Comparison of ENCODE assay signal across 1 cellular context in genomic region chr16:30997000-30997886, GRCh38.
TF ChIP-seq lines count a peak whose summit lies in the region.

No MANE protein-coding gene starts in this region.

TF ChIP-seq in K562, 482 proteins besides CTCF, POLR2A, EP300 and RAD21 (continued from another document and continues in another):
- peak; percentile 74 for TF ChIP-seq POLR2G (IDR thresholded peaks at IDR 0.05; ENCODE audit: low read depth, low read length)
- TF ChIP-seq AFF1 (IDR thresholded peaks at IDR 0.05; ENCODE audit: low read depth in 1 of 2, partially characterized antibody in 2 of 2) = peak in 1 of 2 experiments; percentile 56
- TF ChIP-seq, protein P1, sequence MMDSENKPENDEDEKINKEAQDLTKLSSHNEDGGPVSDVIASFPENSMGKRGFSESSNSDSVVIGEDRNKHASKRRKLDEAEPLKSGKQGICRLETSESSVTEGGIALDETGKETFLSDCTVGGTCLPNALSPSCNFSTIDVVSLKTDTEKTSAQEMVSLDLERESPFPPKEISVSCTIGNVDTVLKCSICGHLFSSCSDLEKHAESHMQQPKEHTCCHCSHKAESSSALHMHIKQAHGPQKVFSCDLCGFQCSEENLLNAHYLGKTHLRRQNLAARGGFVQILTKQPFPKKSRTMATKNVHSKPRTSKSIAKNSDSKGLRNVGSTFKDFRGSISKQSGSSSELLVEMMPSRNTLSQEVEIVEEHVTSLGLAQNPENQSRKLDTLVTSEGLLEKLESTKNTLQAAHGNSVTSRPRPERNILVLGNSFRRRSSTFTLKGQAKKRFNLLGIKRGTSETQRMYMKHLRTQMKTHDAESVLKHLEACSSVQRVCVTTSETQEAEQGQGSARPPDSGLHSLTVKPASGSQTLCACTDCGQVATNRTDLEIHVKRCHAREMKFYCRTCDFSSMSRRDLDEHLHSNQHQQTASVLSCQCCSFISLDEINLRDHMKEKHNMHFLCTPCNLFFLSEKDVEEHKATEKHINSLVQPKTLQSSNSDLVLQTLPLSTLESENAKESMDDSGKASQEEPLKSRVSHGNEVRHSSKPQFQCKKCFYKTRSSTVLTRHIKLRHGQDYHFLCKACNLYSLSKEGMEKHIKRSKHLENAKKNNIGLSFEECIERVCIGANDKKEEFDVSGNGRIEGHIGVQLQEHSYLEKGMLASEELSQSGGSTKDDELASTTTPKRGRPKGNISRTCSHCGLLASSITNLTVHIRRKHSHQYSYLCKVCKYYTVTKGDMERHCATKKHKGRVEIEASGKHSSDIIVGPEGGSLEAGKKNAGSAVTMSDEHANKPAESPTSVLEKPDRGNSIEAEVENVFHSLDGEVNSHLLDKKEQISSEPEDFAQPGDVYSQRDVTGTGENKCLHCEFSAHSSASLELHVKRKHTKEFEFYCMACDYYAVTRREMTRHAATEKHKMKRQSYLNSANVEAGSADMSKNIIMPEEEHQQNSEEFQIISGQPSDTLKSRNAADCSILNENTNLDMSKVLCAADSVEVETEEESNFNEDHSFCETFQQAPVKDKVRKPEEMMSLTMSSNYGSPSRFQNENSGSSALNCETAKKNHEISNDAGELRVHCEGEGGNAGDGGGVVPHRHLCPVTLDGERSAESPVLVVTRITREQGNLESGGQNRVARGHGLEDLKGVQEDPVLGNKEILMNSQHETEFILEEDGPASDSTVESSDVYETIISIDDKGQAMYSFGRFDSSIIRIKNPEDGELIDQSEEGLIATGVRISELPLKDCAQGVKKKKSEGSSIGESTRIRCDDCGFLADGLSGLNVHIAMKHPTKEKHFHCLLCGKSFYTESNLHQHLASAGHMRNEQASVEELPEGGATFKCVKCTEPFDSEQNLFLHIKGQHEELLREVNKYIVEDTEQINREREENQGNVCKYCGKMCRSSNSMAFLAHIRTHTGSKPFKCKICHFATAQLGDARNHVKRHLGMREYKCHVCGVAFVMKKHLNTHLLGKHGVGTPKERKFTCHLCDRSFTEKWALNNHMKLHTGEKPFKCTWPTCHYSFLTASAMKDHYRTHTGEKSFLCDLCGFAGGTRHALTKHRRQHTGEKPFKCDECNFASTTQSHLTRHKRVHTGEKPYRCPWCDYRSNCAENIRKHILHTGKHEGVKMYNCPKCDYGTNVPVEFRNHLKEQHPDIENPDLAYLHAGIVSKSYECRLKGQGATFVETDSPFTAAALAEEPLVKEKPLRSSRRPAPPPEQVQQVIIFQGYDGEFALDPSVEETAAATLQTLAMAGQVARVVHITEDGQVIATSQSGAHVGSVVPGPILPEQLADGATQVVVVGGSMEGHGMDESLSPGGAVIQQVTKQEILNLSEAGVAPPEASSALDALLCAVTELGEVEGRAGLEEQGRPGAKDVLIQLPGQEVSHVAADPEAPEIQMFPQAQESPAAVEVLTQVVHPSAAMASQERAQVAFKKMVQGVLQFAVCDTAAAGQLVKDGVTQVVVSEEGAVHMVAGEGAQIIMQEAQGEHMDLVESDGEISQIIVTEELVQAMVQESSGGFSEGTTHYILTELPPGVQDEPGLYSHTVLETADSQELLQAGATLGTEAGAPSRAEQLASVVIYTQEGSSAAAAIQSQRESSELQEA (IDR thresholded peaks at IDR 0.05; ENCODE audit: low read depth) = peak; percentile 85
- TF ChIP-seq TCFL5 (CRISPR knock-in tag; conservative IDR thresholded peaks at IDR 0.05) = no peak
- peak in 1 of 2 experiments; percentile 48; a peak in 1 of 4 replicates for TF ChIP-seq ARNT (IDR thresholded peaks at IDR 0.05)
- TF ChIP-seq, protein P2, sequence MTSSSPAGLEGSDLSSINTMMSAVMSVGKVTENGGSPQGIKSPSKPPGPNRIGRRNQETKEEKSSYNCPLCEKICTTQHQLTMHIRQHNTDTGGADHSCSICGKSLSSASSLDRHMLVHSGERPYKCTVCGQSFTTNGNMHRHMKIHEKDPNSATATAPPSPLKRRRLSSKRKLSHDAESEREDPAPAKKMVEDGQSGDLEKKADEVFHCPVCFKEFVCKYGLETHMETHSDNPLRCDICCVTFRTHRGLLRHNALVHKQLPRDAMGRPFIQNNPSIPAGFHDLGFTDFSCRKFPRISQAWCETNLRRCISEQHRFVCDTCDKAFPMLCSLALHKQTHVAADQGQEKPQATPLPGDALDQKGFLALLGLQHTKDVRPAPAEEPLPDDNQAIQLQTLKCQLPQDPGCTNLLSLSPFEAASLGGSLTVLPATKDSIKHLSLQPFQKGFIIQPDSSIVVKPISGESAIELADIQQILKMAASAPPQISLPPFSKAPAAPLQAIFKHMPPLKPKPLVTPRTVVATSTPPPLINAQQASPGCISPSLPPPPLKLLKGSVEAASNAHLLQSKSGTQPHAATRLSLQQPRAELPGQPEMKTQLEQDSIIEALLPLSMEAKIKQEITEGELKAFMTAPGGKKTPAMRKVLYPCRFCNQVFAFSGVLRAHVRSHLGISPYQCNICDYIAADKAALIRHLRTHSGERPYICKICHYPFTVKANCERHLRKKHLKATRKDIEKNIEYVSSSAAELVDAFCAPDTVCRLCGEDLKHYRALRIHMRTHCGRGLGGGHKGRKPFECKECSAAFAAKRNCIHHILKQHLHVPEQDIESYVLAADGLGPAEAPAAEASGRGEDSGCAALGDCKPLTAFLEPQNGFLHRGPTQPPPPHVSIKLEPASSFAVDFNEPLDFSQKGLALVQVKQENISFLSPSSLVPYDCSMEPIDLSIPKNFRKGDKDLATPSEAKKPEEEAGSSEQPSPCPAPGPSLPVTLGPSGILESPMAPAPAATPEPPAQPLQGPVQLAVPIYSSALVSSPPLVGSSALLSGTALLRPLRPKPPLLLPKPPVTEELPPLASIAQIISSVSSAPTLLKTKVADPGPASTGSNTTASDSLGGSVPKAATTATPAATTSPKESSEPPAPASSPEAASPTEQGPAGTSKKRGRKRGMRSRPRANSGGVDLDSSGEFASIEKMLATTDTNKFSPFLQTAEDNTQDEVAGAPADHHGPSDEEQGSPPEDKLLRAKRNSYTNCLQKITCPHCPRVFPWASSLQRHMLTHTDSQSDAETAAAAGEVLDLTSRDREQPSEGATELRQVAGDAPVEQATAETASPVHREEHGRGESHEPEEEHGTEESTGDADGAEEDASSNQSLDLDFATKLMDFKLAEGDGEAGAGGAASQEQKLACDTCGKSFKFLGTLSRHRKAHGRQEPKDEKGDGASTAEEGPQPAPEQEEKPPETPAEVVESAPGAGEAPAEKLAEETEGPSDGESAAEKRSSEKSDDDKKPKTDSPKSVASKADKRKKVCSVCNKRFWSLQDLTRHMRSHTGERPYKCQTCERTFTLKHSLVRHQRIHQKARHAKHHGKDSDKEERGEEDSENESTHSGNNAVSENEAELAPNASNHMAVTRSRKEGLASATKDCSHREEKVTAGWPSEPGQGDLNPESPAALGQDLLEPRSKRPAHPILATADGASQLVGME (CRISPR knock-in tag; IDR thresholded peaks at IDR 0.05) = no peak
- TF ChIP-seq BRD4 (IDR thresholded peaks at IDR 0.05) = 0 out of 2 replicates have a peak, but pooled peaks have one; percentile 24
- TF ChIP-seq CREM (IDR thresholded peaks at IDR 0.05; ENCODE audit: low read depth) = peak; percentile 60
- TF ChIP-seq, protein P3, sequence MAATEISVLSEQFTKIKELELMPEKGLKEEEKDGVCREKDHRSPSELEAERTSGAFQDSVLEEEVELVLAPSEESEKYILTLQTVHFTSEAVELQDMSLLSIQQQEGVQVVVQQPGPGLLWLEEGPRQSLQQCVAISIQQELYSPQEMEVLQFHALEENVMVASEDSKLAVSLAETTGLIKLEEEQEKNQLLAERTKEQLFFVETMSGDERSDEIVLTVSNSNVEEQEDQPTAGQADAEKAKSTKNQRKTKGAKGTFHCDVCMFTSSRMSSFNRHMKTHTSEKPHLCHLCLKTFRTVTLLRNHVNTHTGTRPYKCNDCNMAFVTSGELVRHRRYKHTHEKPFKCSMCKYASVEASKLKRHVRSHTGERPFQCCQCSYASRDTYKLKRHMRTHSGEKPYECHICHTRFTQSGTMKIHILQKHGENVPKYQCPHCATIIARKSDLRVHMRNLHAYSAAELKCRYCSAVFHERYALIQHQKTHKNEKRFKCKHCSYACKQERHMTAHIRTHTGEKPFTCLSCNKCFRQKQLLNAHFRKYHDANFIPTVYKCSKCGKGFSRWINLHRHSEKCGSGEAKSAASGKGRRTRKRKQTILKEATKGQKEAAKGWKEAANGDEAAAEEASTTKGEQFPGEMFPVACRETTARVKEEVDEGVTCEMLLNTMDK (IDR thresholded peaks at IDR 0.05; ENCODE audit: borderline replicate concordance, insufficient read depth, low read depth, low read length, poor library complexity, severe bottlenecking) = no peak
- peak; percentile 73 for TF ChIP-seq GABPA (tag; conservative IDR thresholded peaks at IDR 0.05; ENCODE audit: low read depth)
- no peak for TF ChIP-seq ARID4B (CRISPR knock-in tag; IDR thresholded peaks at IDR 0.05)
- TF ChIP-seq ZNF639 (CRISPR knock-in tag; conservative IDR thresholded peaks at IDR 0.05 in 1 of 2, IDR thresholded peaks at IDR 0.05 in 1 of 2) = peak in 1 of 2 experiments; percentile 51; a peak in 1 of 4 replicates
- no peak for TF ChIP-seq MED1 (CRISPR knock-in tag; IDR thresholded peaks at IDR 0.05; ENCODE audit: borderline replicate concordance)
- no peak for TF ChIP-seq ZNF253 (CRISPR knock-in tag; conservative IDR thresholded peaks at IDR 0.05)
- peak; percentile 89; the same call in 1 of the 2 replicates for TF ChIP-seq NFRKB (IDR thresholded peaks at IDR 0.05; ENCODE audit: low read depth)
- no peak for TF ChIP-seq STAT5B (CRISPR knock-in tag; IDR thresholded peaks at IDR 0.05)
- TF ChIP-seq ZKSCAN3 (CRISPR knock-in tag; IDR thresholded peaks at IDR 0.05) = no peak
- TF ChIP-seq NCOA6 (IDR thresholded peaks at IDR 0.05) = no peak
- TF ChIP-seq KLF13 (tag; IDR thresholded peaks at IDR 0.05; ENCODE audit: borderline replicate concordance, low read depth) = no peak
- peak; percentile 4; the same call in 1 of the 2 replicates for TF ChIP-seq EGR1 (conservative IDR thresholded peaks at IDR 0.05)
- TF ChIP-seq ZNF589 (CRISPR knock-in tag; IDR thresholded peaks at IDR 0.05; ENCODE audit: low read depth) = no peak
- TF ChIP-seq, protein P4, sequence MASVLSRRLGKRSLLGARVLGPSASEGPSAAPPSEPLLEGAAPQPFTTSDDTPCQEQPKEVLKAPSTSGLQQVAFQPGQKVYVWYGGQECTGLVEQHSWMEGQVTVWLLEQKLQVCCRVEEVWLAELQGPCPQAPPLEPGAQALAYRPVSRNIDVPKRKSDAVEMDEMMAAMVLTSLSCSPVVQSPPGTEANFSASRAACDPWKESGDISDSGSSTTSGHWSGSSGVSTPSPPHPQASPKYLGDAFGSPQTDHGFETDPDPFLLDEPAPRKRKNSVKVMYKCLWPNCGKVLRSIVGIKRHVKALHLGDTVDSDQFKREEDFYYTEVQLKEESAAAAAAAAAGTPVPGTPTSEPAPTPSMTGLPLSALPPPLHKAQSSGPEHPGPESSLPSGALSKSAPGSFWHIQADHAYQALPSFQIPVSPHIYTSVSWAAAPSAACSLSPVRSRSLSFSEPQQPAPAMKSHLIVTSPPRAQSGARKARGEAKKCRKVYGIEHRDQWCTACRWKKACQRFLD (CRISPR knock-in tag; IDR thresholded peaks at IDR 0.05) = no peak
- TF ChIP-seq ELF2 (CRISPR knock-in tag; IDR thresholded peaks at IDR 0.05) = peak; percentile 34; the same call in 1 of the 2 replicates
